In genomic region chr16:84194470-84195200, GRCh38 we compare ENCODE assay signal across 11 cellular contexts. TPM values are rescaled to one million over a fixed set of nuclear protein-coding genes. Genes with fewer than 3 reads are reported as not detected.
DNase-seq lines count a peak whose midpoint lies in the region; ATAC-seq, FAIRE-seq and TF ChIP-seq lines count a peak whose summit lies in the region.
"Had no signal": no experiment of that assay in that cellular context is flagged by ENCODE, and none has a peak within 500 bp of the region (broad histone marks: within the 10 kb centered on the region; RNA-seq: fewer than 3 reads in every experiment).

No MANE protein-coding gene starts in this region.

- DNase-seq in activated CD8-positive, alpha-beta T cell treated with anti-CD3 and anti-CD28 coated beads for 36 hours, result peak; percentile 77
- peak; percentile 57 for DNase-seq in naive B cell
- no peak for DNase-seq in NCI-H526 treated with DMSO at 0.1 percent for 48 hours (lab: John Stamatoyannopoulos, UW)
- no peak for DNase-seq in kidney
- DNase-seq in left ventricle myocardium superior, result no peak
- DNase-seq in psoas muscle, result no peak
- DNase-seq: left cardiac atrium, spleen had no signal

- H3K4me3 Mint-ChIP-seq in activated CD8-positive, alpha-beta T cell treated with anti-CD3 and anti-CD28 coated beads for 36 hours, result peak overlapping the region; percentile 61
- peak overlapping the region; percentile 53 to 85 (median 82) for H3K4me3 Mint-ChIP-seq in naive B cell

- H3K27ac ChIP-seq in kidney (ENCODE audit: low read depth in 2 of 2, low read length in 2 of 2) (no peak overlapping the region), psoas muscle (no peak overlapping the region)
- H3K27ac ChIP-seq: spleen had no signal

- POLR2A ChIA-PET in activated CD8-positive, alpha-beta T cell treated with anti-CD3 and anti-CD28 coated beads for 36 hours (lab: Charles Lee), result interaction anchor here (1.7 kb wide), 1 partner anchor 78 kb away, joined by 4 read pairs; the partner anchor contains the start of gene MBTPS1

- CTCF ChIA-PET in activated CD8-positive, alpha-beta T cell treated with anti-CD3 and anti-CD28 coated beads for 36 hours (lab: Charles Lee), result interaction anchor here (1.1 kb wide), 1 partner anchor 132 kb away, joined by 3 read pairs; no protein-coding TSS in a partner anchor

- H3K36me3 ChIP-seq in kidney (ENCODE audit: control insufficient read depth in 1 of 2, insufficient read depth in 2 of 2, low read length in 2 of 2) (no peaks in the 10 kb centered on the region), psoas muscle (ENCODE audit: insufficient read depth in 1 of 2, low read depth in 1 of 2) (no peaks in the 10 kb centered on the region)
- H3K36me3 ChIP-seq: spleen had no signal

- H3K9ac ChIP-seq in kidney (ENCODE audit: low read length in 2 of 2), result no peak overlapping the region

- intact Hi-C loops in activated CD8-positive, alpha-beta T cell treated with anti-CD3 and anti-CD28 coated beads for 36 hours (cut with micrococcal nuclease), result no loop called here
- intact Hi-C loops in kidney (cut with DNase I) (no loop called here), left ventricle myocardium superior (cut with micrococcal nuclease) (no loop called here), psoas muscle (cut with DNase I) (no loop called here)

- H3K4me1 ChIP-seq in kidney (ENCODE audit: control insufficient read depth in 1 of 2, insufficient read depth in 1 of 2, low read depth in 1 of 2, low read length in 2 of 2) (no peaks in the 10 kb centered on the region), psoas muscle (no peaks in the 10 kb centered on the region)

- no peaks in the 10 kb centered on the region for H3K27me3 Mint-ChIP-seq in activated CD8-positive, alpha-beta T cell treated with anti-CD3 and anti-CD28 coated beads for 36 hours
- peaks cover 0 to 17% (median 17%) of the 10 kb centered on the region in 3 donors for H3K27me3 Mint-ChIP-seq in naive B cell

- FAIRE-seq in kidney (lab: Jason Lieb, UNC), result no peak

- H3K27me3 ChIP-seq in psoas muscle (ENCODE audit: insufficient read depth in 3 of 3, low read length in 2 of 3), result no peaks in the 10 kb centered on the region

- H3K4me1 Mint-ChIP-seq in activated CD8-positive, alpha-beta T cell treated with anti-CD3 and anti-CD28 coated beads for 36 hours (ENCODE audit: low read depth), result peaks cover 16% of the 10 kb centered on the region
- peaks cover 4 to 15% (median 12%) of the 10 kb centered on the region in 3 donors for H3K4me1 Mint-ChIP-seq in naive B cell

- no peaks in the 10 kb centered on the region for H3K9me3 Mint-ChIP-seq in activated CD8-positive, alpha-beta T cell treated with anti-CD3 and anti-CD28 coated beads for 36 hours
- no peaks in the 10 kb centered on the region for H3K9me3 Mint-ChIP-seq in naive B cell

- no peaks in the 10 kb centered on the region for H3K36me3 Mint-ChIP-seq in activated CD8-positive, alpha-beta T cell treated with anti-CD3 and anti-CD28 coated beads for 36 hours (ENCODE audit: low read depth)
- no peaks in the 10 kb centered on the region for H3K36me3 Mint-ChIP-seq in naive B cell

- no peak overlapping the region for H3K4me3 ChIP-seq in kidney (ENCODE audit: low read length in 2 of 2)
- no peak overlapping the region for H3K4me3 ChIP-seq in psoas muscle

- ATAC-seq in GM18498 (IDR thresholded peaks at IDR 0.05; ENCODE audit: unreplicated experiment) (peak; percentile 48), HG03196 (IDR thresholded peaks at IDR 0.05; ENCODE audit: unreplicated experiment) (peak; percentile 63), naive B cell (ENCODE audit: low read depth in 2 of 2) (peak; percentile 85 to 86), left ventricle myocardium superior (no peak), psoas muscle (no peak)
- ATAC-seq in activated CD8-positive, alpha-beta T cell treated with anti-CD3 and anti-CD28 coated beads for 36 hours, result peak; percentile 81
- ATAC-seq: left cardiac atrium had no signal

- H3K27ac Mint-ChIP-seq in activated CD8-positive, alpha-beta T cell treated with anti-CD3 and anti-CD28 coated beads for 36 hours, result peak overlapping the region; percentile 73
- H3K27ac Mint-ChIP-seq in naive B cell, result peak overlapping the region; percentile 11 to 84 (median 78)

- 56 to 62% (median 59%) methylated on average over 34 of the region's 34 CpGs for WGBS in psoas muscle, 3 donors

- no peak for TF ChIP-seq CTCF in activated CD8-positive, alpha-beta T cell treated with anti-CD3 and anti-CD28 coated beads for 36 hours (IDR thresholded peaks at IDR 0.05)
- no peak for TF ChIP-seq CTCF in kidney (IDR thresholded peaks at IDR 0.05; ENCODE audit: borderline replicate concordance, extremely low read depth, insufficient read depth)
- no peak for TF ChIP-seq CTCF in psoas muscle (IDR thresholded peaks at IDR 0.05)

- H3K9me3 ChIP-seq in kidney (ENCODE audit: control insufficient read depth in 1 of 2, low read length in 2 of 2), result no peaks in the 10 kb centered on the region
- H3K9me3 ChIP-seq in psoas muscle, result no peaks in the 10 kb centered on the region
- H3K9me3 ChIP-seq: spleen had no signal

RNA-seq across cellular contexts. Expression of gene ADAD2, which starts 3.7 kb away (rescaled TPM):
- total RNA-seq in activated CD8-positive, alpha-beta T cell treated with anti-CD3 and anti-CD28 coated beads for 36 hours, result under 1 TPM; 0.16 to 0.63 TPM
- polyA plus RNA-seq in naive B cell (ENCODE audit: low read depth in 6 of 6) (under 1 TPM in 1 of 6 donors, not detected in 5; 0.17 TPM), kidney (ENCODE audit: insufficient read depth, low read depth, low replicate concordance) (0.80 TPM), psoas muscle (under 1 TPM; 0.17 to 0.69 (median 0.18) TPM)
- total RNA-seq in kidney (0.72 TPM), left ventricle myocardium superior (not detected), psoas muscle (not detected)

RNA-seq across cellular contexts. Expression of gene TAF1C, which starts 7.8 kb away (rescaled TPM):
- 10 to 100 TPM; 59.3 to 62.6 TPM for total RNA-seq in activated CD8-positive, alpha-beta T cell treated with anti-CD3 and anti-CD28 coated beads for 36 hours
- polyA plus RNA-seq in naive B cell (ENCODE audit: low read depth in 6 of 6) (10 to 100 TPM in 1 of 6 donors, 1 to 10 TPM in 5; 4.8 to 11.6 (median 7.3) TPM), kidney (ENCODE audit: insufficient read depth, low read depth, low replicate concordance) (24.7 TPM), psoas muscle (10 to 100 TPM; 13.6 to 24.4 (median 19.3) TPM)
- total RNA-seq in kidney (64.7 TPM), left ventricle myocardium superior (31.0 TPM), psoas muscle (10 to 100 TPM in 3 of 4 donors, 1 to 10 TPM in 1; 8.3 to 22.3 (median 16.3) TPM)

RNA-seq across cellular contexts. Expression of gene KCNG4, which starts 45.2 kb away (rescaled TPM):
- total RNA-seq in activated CD8-positive, alpha-beta T cell treated with anti-CD3 and anti-CD28 coated beads for 36 hours, result not detected
- polyA plus RNA-seq in naive B cell (ENCODE audit: low read depth in 6 of 6), result not detected
- not detected for total RNA-seq in kidney
- polyA plus RNA-seq in kidney (ENCODE audit: insufficient read depth, low read depth, low replicate concordance), result not detected
- not detected for total RNA-seq in left ventricle myocardium superior
- total RNA-seq in psoas muscle, result under 1 TPM in 1 of 4 donors, not detected in 3; 0.10 TPM
- under 1 TPM in 1 of 3 donors, not detected in 2; 0.04 TPM for polyA plus RNA-seq in psoas muscle
- total RNA-seq: activated CD8-positive, alpha-beta memory T cell treated with anti-CD3 and anti-CD28 coated beads for 36 hours; left cardiac atrium; spleen had no signal
- polyA plus RNA-seq: spleen had no signal

RNA-seq across cellular contexts. Expression of gene DNAAF1, which starts 49.5 kb away (rescaled TPM):
- total RNA-seq in activated CD8-positive, alpha-beta T cell treated with anti-CD3 and anti-CD28 coated beads for 36 hours, result not detected
- polyA plus RNA-seq in naive B cell (ENCODE audit: low read depth in 6 of 6), result under 1 TPM in 1 of 6 donors, not detected in 5; 0.43 TPM
- 4.8 TPM for total RNA-seq in kidney
- 2.4 TPM for polyA plus RNA-seq in kidney (ENCODE audit: insufficient read depth, low read depth, low replicate concordance)
- not detected for total RNA-seq in left ventricle myocardium superior
- total RNA-seq in psoas muscle, result not detected
- under 1 TPM; 0.17 to 0.44 (median 0.17) TPM for polyA plus RNA-seq in psoas muscle
- total RNA-seq: left cardiac atrium had no signal

RNA-seq across cellular contexts. Expression of gene HSDL1, which starts 49.7 kb away (rescaled TPM):
- total RNA-seq in activated CD8-positive, alpha-beta T cell treated with anti-CD3 and anti-CD28 coated beads for 36 hours, result 10 to 100 TPM; 11.1 to 11.8 TPM
- polyA plus RNA-seq in naive B cell (ENCODE audit: low read depth in 6 of 6) (10 to 100 TPM in 5 of 6 donors, 1 to 10 TPM in 1; 3.5 to 15.5 (median 13.7) TPM), kidney (ENCODE audit: insufficient read depth, low read depth, low replicate concordance) (12.1 TPM), psoas muscle (10 to 100 TPM; 11.7 to 39.3 (median 12.0) TPM)
- total RNA-seq in kidney (13.3 TPM), left ventricle myocardium superior (23.2 TPM), psoas muscle (10 to 100 TPM; 12.4 to 24.4 (median 21.2) TPM)

Comparison
In these comparisons a context has a peak if more than half of its experiments do, and no peak if none do; other contexts are left out.
1. ATAC-seq: peak in GM18498 (single experiment), HG03196 (single experiment), activated CD8-positive, alpha-beta T cell treated with anti-CD3 and anti-CD28 coated beads for 36 hours (single experiment) and naive B cell (2 of 2); none in left ventricle myocardium superior (single experiment) and psoas muscle (0 of 4).
2. DNase-seq: peak in activated CD8-positive, alpha-beta T cell treated with anti-CD3 and anti-CD28 coated beads for 36 hours (single experiment) and naive B cell (single experiment); none in NCI-H526 treated with DMSO at 0.1 percent for 48 hours (single experiment), kidney (single experiment), left ventricle myocardium superior (single experiment) and psoas muscle (0 of 2).